Comparison of ENCODE assay signal across 1 cellular context in genomic region chr20:64184795-64185194, GRCh38.
TF ChIP-seq lines count a peak whose summit lies in the region.

No MANE protein-coding gene starts in this region.

TF ChIP-seq in H1, 55 proteins besides CTCF, POLR2A, EP300 and RAD21:
- no peak for TF ChIP-seq CEBPB (IDR thresholded peaks at IDR 0.05; ENCODE audit: low read depth, low read length)
- no peak for TF ChIP-seq SIN3A (conservative IDR thresholded peaks at IDR 0.05 in 1 of 2, IDR thresholded peaks at IDR 0.05 in 1 of 2; ENCODE audit: low read depth in 1 of 2, low read length in 2 of 2)
- TF ChIP-seq GTF2F1 (IDR thresholded peaks at IDR 0.05; ENCODE audit: borderline replicate concordance, low read depth, low read length) = no peak
- no peak for TF ChIP-seq CBX8 (IDR thresholded peaks at IDR 0.05; ENCODE audit: borderline replicate concordance, low read depth, low read length)
- no peak for TF ChIP-seq HDAC2 (IDR thresholded peaks at IDR 0.05; ENCODE audit: borderline replicate concordance in 1 of 2, low read depth in 2 of 2, low read length in 2 of 2)
- no peak for TF ChIP-seq BACH1 (IDR thresholded peaks at IDR 0.05; ENCODE audit: low read length)
- no peak for TF ChIP-seq BRCA1 (IDR thresholded peaks at IDR 0.05; ENCODE audit: low read depth, low read length)
